In genomic region chr2:72991439-72991725, GRCh38 we compare ENCODE assay signal across 17 cellular contexts.
"Had no signal": no experiment of that assay in that cellular context is flagged by ENCODE, and none has a peak within 500 bp of the region (broad histone marks: within the 10 kb centered on the region; RNA-seq: fewer than 3 reads in every experiment).

No MANE protein-coding gene starts in this region.

- DNase-seq: colonic mucosa; heart right ventricle; left lung; retina; stimulated activated CD4-positive, alpha-beta T cell treated with anti-CD3 and anti-CD28 coated beads, Interleukin-1b, Interleukin-23, amount 100 ng/mL, for 48 hours; T-helper 1 cell; trophoblast cell had no signal

- H3K27me3 ChIP-seq: colonic mucosa, heart right ventricle, left lung, SJSA1 had no signal

- H3K36me3 ChIP-seq: colonic mucosa, neural progenitor cell, SJSA1 had no signal

- H3K4me1 ChIP-seq: colonic mucosa, left lung, SJSA1 had no signal

- H3K9me3 ChIP-seq: colonic mucosa, heart right ventricle, left lung, SJSA1 had no signal

- H3K36me3 Mint-ChIP-seq: activated naive CD4-positive, alpha-beta T cell treated with anti-CD3 and anti-CD28 coated beads, Interleukin-2, amount 50 U/mL, for 72 hours; neural progenitor cell had no signal

- H3K4me1 Mint-ChIP-seq: stimulated activated naive CD8-positive, alpha-beta T cell treated with anti-CD3 and anti-CD28 coated beads, Interleukin-15, amount 100 ng/mL, for 72 hours had no signal

- H3K9me3 Mint-ChIP-seq: activated naive CD4-positive, alpha-beta T cell treated with anti-CD3 and anti-CD28 coated beads, Interleukin-2, amount 50 U/mL, for 72 hours; activated T-helper 1 cell treated with anti-CD3 and anti-CD28 coated beads, Interleukin-12 subunit alpha, Interleukin-12 subunit beta, Interleukin-2, Interleukin-4 antibody, amounts not matched to agents 30 ng/mL and 10 ng/mL and 1 ng/mL, durations not matched to agents 14 hours and 24 hours and 36 hours; naive thymus-derived CD8-positive, alpha-beta T cell; neural progenitor cell; stimulated activated naive CD8-positive, alpha-beta T cell treated with anti-CD3 and anti-CD28 coated beads, Interleukin-15, amount 100 ng/mL, for 72 hours had no signal

- H3K9ac ChIP-seq: neural progenitor cell had no signal

- H3K27ac ChIP-seq: colonic mucosa, epithelial cell of prostate, left lung, neural progenitor cell, SJSA1, WERI-Rb-1 had no signal

- H3K27ac Mint-ChIP-seq: activated T-helper 1 cell treated with anti-CD3 and anti-CD28 coated beads, Interleukin-12 subunit alpha, Interleukin-12 subunit beta, Interleukin-2, Interleukin-4 antibody, amounts not matched to agents 30 ng/mL and 10 ng/mL and 1 ng/mL, durations not matched to agents 14 hours and 24 hours and 36 hours; neural progenitor cell; stimulated activated naive CD8-positive, alpha-beta T cell treated with anti-CD3 and anti-CD28 coated beads, Interleukin-15, amount 100 ng/mL, for 72 hours had no signal

- H3K4me3 Mint-ChIP-seq: activated T-helper 1 cell treated with anti-CD3 and anti-CD28 coated beads, Interleukin-12 subunit alpha, Interleukin-12 subunit beta, Interleukin-2, Interleukin-4 antibody, amounts not matched to agents 30 ng/mL and 10 ng/mL and 1 ng/mL, durations not matched to agents 14 hours and 24 hours and 36 hours; naive thymus-derived CD8-positive, alpha-beta T cell; neural progenitor cell; stimulated activated naive CD8-positive, alpha-beta T cell treated with anti-CD3 and anti-CD28 coated beads, Interleukin-15, amount 100 ng/mL, for 72 hours had no signal

- H3K27me3 Mint-ChIP-seq: naive thymus-derived CD8-positive, alpha-beta T cell; progenitor cell of endocrine pancreas; stimulated activated naive CD8-positive, alpha-beta T cell treated with anti-CD3 and anti-CD28 coated beads, Interleukin-15, amount 100 ng/mL, for 72 hours had no signal

- H3K4me3 ChIP-seq: colonic mucosa, heart right ventricle, left lung, lung, neural progenitor cell, SJSA1 had no signal

- ATAC-seq: activated naive CD4-positive, alpha-beta T cell treated with anti-CD3 and anti-CD28 coated beads, Interleukin-2, amount 50 U/mL, for 72 hours; heart right ventricle; left lung; naive thymus-derived CD8-positive, alpha-beta T cell; stimulated activated naive CD8-positive, alpha-beta T cell treated with anti-CD3 and anti-CD28 coated beads, Interleukin-15, amount 100 ng/mL, for 72 hours had no signal
